In the genomic region with DNA sequence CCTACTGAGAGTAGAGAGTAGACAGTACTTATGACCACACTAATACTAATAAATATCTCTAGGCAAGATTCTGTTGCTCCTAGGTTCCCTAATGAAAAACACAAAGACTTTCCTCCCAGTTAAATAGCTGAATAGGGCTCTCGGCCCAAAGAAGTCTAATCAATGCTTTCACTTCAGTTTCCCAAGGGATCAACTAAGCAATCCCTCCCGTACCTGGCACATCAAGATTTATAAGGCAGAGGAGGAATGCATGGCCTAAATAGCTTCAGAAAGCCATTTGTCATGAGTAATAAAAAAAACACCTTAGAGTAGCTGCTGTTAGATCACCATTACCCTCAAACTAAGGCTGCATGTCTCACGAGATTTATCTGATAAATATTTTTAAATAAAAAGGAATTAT, we compare ENCODE assay signal across 22 cellular contexts. TPM values are rescaled to one million over a fixed set of nuclear protein-coding genes. Genes with fewer than 3 reads are reported as not detected.
"Had no signal": no experiment of that assay in that cellular context is flagged by ENCODE, and none has a peak within 500 bp of the region (broad histone marks: within the 10 kb centered on the region; RNA-seq: fewer than 3 reads in every experiment).

No MANE protein-coding gene starts in this region.

- H3K36me3 Mint-ChIP-seq: activated naive CD4-positive, alpha-beta T cell treated with anti-CD3 and anti-CD28 coated beads, Interleukin-2, amount 50 U/mL, for 24 hours; natural killer cell treated with Interleukin-12 subunit alpha and Interleukin-12 subunit beta and Interleukin-15 and Interleukin-18, amount 100 ng/mL, for 72 hours had no signal

- DNase-seq: activated CD4-positive, alpha-beta memory T cell treated with anti-CD3 and anti-CD28 coated beads, Interleukin-2, amount 10 ng/mL, durations not matched to agents 7 days and 5 days; activated CD4-positive, alpha-beta T cell treated with anti-CD3 and anti-CD28 coated beads for 36 hours; activated effector memory CD4-positive, alpha-beta T cell treated with anti-CD3 and anti-CD28 coated beads, Interleukin-2, amount 50 U/mL, for 16 hours; activated T-cell treated with anti-CD3 and anti-CD28 coated beads, Interleukin-2, amount 50 U/mL, for 24 hours; adrenal gland; caudate nucleus; hypothalamus; kidney; mesenchymal stem cell; spleen; stimulated activated naive CD8-positive, alpha-beta T cell treated with anti-CD3 and anti-CD28 coated beads, Interleukin-15, amount 100 ng/mL, for 72 hours; upper lobe of left lung had no signal

- H3K27ac Mint-ChIP-seq: activated CD4-positive, alpha-beta memory T cell treated with anti-CD3 and anti-CD28 coated beads, Interleukin-2, amount 10 ng/mL, durations not matched to agents 7 days and 5 days; activated CD4-positive, alpha-beta T cell treated with anti-CD3 and anti-CD28 coated beads for 36 hours; activated naive CD4-positive, alpha-beta T cell treated with anti-CD3 and anti-CD28 coated beads, Interleukin-2, amount 50 U/mL, for 24 hours; activated T-cell treated with anti-CD3 and anti-CD28 coated beads, Interleukin-2, amount 50 U/mL, for 24 hours; natural killer cell treated with Interleukin-12 subunit alpha and Interleukin-12 subunit beta and Interleukin-15 and Interleukin-18, amount 100 ng/mL, for 72 hours; stimulated activated naive CD8-positive, alpha-beta T cell treated with anti-CD3 and anti-CD28 coated beads, Interleukin-15, amount 100 ng/mL, for 72 hours had no signal

- H3K9me3 ChIP-seq: adrenal gland, spleen, upper lobe of left lung had no signal

- H3K4me3 ChIP-seq: adrenal gland, spleen, upper lobe of left lung had no signal

- FAIRE-seq: colon, kidney had no signal

- H3K4me1 ChIP-seq: adrenal gland, spleen, upper lobe of left lung had no signal

- H3K27me3 ChIP-seq: adrenal gland, upper lobe of left lung had no signal

- H3K4me1 Mint-ChIP-seq: activated CD4-positive, alpha-beta memory T cell treated with anti-CD3 and anti-CD28 coated beads, Interleukin-2, amount 10 ng/mL, durations not matched to agents 7 days and 5 days; activated naive CD4-positive, alpha-beta T cell treated with anti-CD3 and anti-CD28 coated beads, Interleukin-2, amount 50 U/mL, for 24 hours had no signal

- H3K36me3 ChIP-seq: adrenal gland, spleen, upper lobe of left lung had no signal

- H3K27ac ChIP-seq: adrenal gland, spleen, upper lobe of left lung had no signal

- H3K9me3 Mint-ChIP-seq: activated CD4-positive, alpha-beta memory T cell treated with anti-CD3 and anti-CD28 coated beads, Interleukin-2, amount 10 ng/mL, durations not matched to agents 7 days and 5 days; activated naive CD4-positive, alpha-beta T cell treated with anti-CD3 and anti-CD28 coated beads, Interleukin-2, amount 50 U/mL, for 24 hours; activated T-cell treated with anti-CD3 and anti-CD28 coated beads, Interleukin-2, amount 50 U/mL, for 24 hours; natural killer cell treated with Interleukin-12 subunit alpha and Interleukin-12 subunit beta and Interleukin-15 and Interleukin-18, amount 100 ng/mL, for 72 hours; stimulated activated naive CD8-positive, alpha-beta T cell treated with anti-CD3 and anti-CD28 coated beads, Interleukin-15, amount 100 ng/mL, for 72 hours had no signal

- H3K4me3 Mint-ChIP-seq: activated CD4-positive, alpha-beta memory T cell treated with anti-CD3 and anti-CD28 coated beads, Interleukin-2, amount 10 ng/mL, durations not matched to agents 7 days and 5 days; activated CD4-positive, alpha-beta T cell treated with anti-CD3 and anti-CD28 coated beads for 36 hours; activated naive CD4-positive, alpha-beta T cell treated with anti-CD3 and anti-CD28 coated beads, Interleukin-2, amount 50 U/mL, for 24 hours; activated T-cell treated with anti-CD3 and anti-CD28 coated beads, Interleukin-2, amount 50 U/mL, for 24 hours; natural killer cell treated with Interleukin-12 subunit alpha and Interleukin-12 subunit beta and Interleukin-15 and Interleukin-18, amount 100 ng/mL, for 72 hours; stimulated activated naive CD8-positive, alpha-beta T cell treated with anti-CD3 and anti-CD28 coated beads, Interleukin-15, amount 100 ng/mL, for 72 hours had no signal

RNA-seq across cellular contexts. Expression of gene EXOC1L, which starts 56.8 kb away (rescaled TPM):
- total RNA-seq: activated CD4-positive, alpha-beta memory T cell treated with anti-CD3 and anti-CD28 coated beads, Interleukin-2, amount 10 ng/mL, durations not matched to agents 7 days and 5 days; activated CD4-positive, alpha-beta T cell treated with anti-CD3 and anti-CD28 coated beads for 36 hours; adrenal gland; esophagus mucosa; fibroblast of villous mesenchyme; kidney; liver; natural killer cell treated with Interleukin-12 subunit alpha and Interleukin-12 subunit beta and Interleukin-15 and Interleukin-18, amount 100 ng/mL, for 72 hours; osteocyte; pulmonary artery endothelial cell; sciatic nerve; spleen; temporal lobe; upper lobe of left lung had no signal
